ENCODE assay signal across 8 cellular contexts in genomic region chr12:55716582-55717396, GRCh38. TPM values are rescaled to one million over a fixed set of nuclear protein-coding genes. Genes with fewer than 3 reads are reported as not detected.
DNase-seq lines count a peak whose midpoint lies in the region; TF ChIP-seq lines count a peak whose summit lies in the region.

No MANE protein-coding gene starts in this region.

- H2AFZ ChIP-seq in neural cell (ENCODE audit: low read depth, low read length), result peak overlapping the region; percentile 96

- no peaks in the 10 kb centered on the region for H3K9me2 ChIP-seq in neural cell (ENCODE audit: insufficient read depth, low read length)

- H3K4me1 Mint-ChIP-seq in activated T-cell treated with anti-CD3 and anti-CD28 coated beads, Interleukin-2, amount 50 U/mL, for 24 hours (ENCODE audit: low read depth), result peaks cover 44% of the 10 kb centered on the region

- H3K27ac Mint-ChIP-seq in activated T-cell treated with anti-CD3 and anti-CD28 coated beads, Interleukin-2, amount 50 U/mL, for 24 hours, result peak overlapping the region; percentile 97

- peaks cover 56 to 63% of the 10 kb centered on the region in 2 donors for H3K4me1 ChIP-seq in duodenal mucosa (ENCODE audit: control insufficient read depth in 1 of 2, insufficient read depth in 2 of 2, low read length in 2 of 2)

- no peaks in the 10 kb centered on the region for H3K9me3 Mint-ChIP-seq in activated T-cell treated with anti-CD3 and anti-CD28 coated beads, Interleukin-2, amount 50 U/mL, for 24 hours

- H3K27me3 Mint-ChIP-seq in activated T-cell treated with anti-CD3 and anti-CD28 coated beads, Interleukin-2, amount 50 U/mL, for 24 hours, result no peaks in the 10 kb centered on the region

- no peak for DNase-seq in activated T-cell treated with anti-CD3 and anti-CD28 coated beads, Interleukin-2, amount 50 U/mL, for 24 hours
- DNase-seq in activated T-cell treated with anti-CD3 and anti-CD28 coated beads, Interleukin-2, amount 50 U/mL, for 48 hours, result no peak
- DNase-seq in NOMO-1 treated with DMSO at 0.1 percent for 48 hours (lab: John Stamatoyannopoulos, UW; ENCODE audit: unreplicated experiment), result peak; percentile 59
- no peak for DNase-seq in inferior parietal cortex (ENCODE audit: extremely low spot score)
- no peak for DNase-seq in GM19240 (ENCODE audit: insufficient read length, low spot score)
- no peak for DNase-seq in globus pallidus (ENCODE audit: low spot score)

- H3K36me3 Mint-ChIP-seq in activated T-cell treated with anti-CD3 and anti-CD28 coated beads, Interleukin-2, amount 50 U/mL, for 24 hours (ENCODE audit: low read depth), result peaks cover 43% of the 10 kb centered on the region

- peaks cover 7% of the 10 kb centered on the region for H3K79me2 ChIP-seq in neural cell (replicated peaks; ENCODE audit: insufficient read depth, low read length)

- H3F3A ChIP-seq in neural cell (ENCODE audit: insufficient read depth, low read length, poor library complexity, severe bottlenecking), result no peaks in the 10 kb centered on the region

- no peak for TF ChIP-seq RAD21 in neural cell (conservative IDR thresholded peaks at IDR 0.05)

- peak overlapping the region; percentile 86 to 96 for H3K9ac ChIP-seq in duodenal mucosa (ENCODE audit: low read depth in 1 of 2, low read length in 2 of 2)
- peak overlapping the region; percentile 83 for H3K9ac ChIP-seq in neural cell (ENCODE audit: low read length)

- H3K4me3 ChIP-seq in duodenal mucosa (ENCODE audit: low read depth in 1 of 2, low read length in 2 of 2), result peak overlapping the region; percentile 89 to 94
- H3K4me3 ChIP-seq in neural cell (ENCODE audit: low read length), result peak overlapping the region; percentile 80

- TF ChIP-seq EP300 in neural cell (conservative IDR thresholded peaks at IDR 0.05; ENCODE audit: poor library complexity, severe bottlenecking), result no peak

- H3K4me3 Mint-ChIP-seq in activated T-cell treated with anti-CD3 and anti-CD28 coated beads, Interleukin-2, amount 50 U/mL, for 24 hours, result peak overlapping the region; percentile 91

- no peak for TF ChIP-seq CTCF in neural cell (IDR thresholded peaks at IDR 0.05; ENCODE audit: poor library complexity, severe bottlenecking)

- H3K4me2 ChIP-seq in neural cell (ENCODE audit: low read length), result peak overlapping the region; percentile 65

- no peaks in the 10 kb centered on the region for H4K20me1 ChIP-seq in neural cell (ENCODE audit: insufficient read depth)

- H3K27me3 ChIP-seq in duodenal mucosa (ENCODE audit: control insufficient read depth in 1 of 2, insufficient read depth in 2 of 2, low read length in 2 of 2) (no peaks in the 10 kb centered on the region), neural cell (ENCODE audit: insufficient read depth, low read depth, low read length) (no peaks in the 10 kb centered on the region)

- H3K9me3 ChIP-seq in duodenal mucosa (ENCODE audit: control insufficient read depth in 1 of 2, low read length in 2 of 2) (no peaks in the 10 kb centered on the region), neural cell (ENCODE audit: low read length) (no peaks in the 10 kb centered on the region)

- H3K36me3 ChIP-seq in duodenal mucosa (ENCODE audit: control insufficient read depth in 1 of 2, insufficient read depth in 2 of 2, low read length in 2 of 2) (peaks cover 0 to 3% of the 10 kb centered on the region in 2 donors), neural cell (ENCODE audit: insufficient read depth, low read length) (no peaks in the 10 kb centered on the region)

- H3K27ac ChIP-seq in duodenal mucosa (ENCODE audit: low read depth, low read length) (peak overlapping the region; percentile 87), neural cell (ENCODE audit: low read length) (no peak overlapping the region)

TF ChIP-seq in neural cell, 6 proteins besides CTCF, POLR2A, EP300 and RAD21:
- TF ChIP-seq MXI1 (conservative IDR thresholded peaks at IDR 0.05; ENCODE audit: poor library complexity, severe bottlenecking) (no peak), SMC3 (conservative IDR thresholded peaks at IDR 0.05; ENCODE audit: poor library complexity) (no peak), POLR2AphosphoS5 (IDR thresholded peaks at IDR 0.05) (no peak)
- TF ChIP-seq, protein P1, sequence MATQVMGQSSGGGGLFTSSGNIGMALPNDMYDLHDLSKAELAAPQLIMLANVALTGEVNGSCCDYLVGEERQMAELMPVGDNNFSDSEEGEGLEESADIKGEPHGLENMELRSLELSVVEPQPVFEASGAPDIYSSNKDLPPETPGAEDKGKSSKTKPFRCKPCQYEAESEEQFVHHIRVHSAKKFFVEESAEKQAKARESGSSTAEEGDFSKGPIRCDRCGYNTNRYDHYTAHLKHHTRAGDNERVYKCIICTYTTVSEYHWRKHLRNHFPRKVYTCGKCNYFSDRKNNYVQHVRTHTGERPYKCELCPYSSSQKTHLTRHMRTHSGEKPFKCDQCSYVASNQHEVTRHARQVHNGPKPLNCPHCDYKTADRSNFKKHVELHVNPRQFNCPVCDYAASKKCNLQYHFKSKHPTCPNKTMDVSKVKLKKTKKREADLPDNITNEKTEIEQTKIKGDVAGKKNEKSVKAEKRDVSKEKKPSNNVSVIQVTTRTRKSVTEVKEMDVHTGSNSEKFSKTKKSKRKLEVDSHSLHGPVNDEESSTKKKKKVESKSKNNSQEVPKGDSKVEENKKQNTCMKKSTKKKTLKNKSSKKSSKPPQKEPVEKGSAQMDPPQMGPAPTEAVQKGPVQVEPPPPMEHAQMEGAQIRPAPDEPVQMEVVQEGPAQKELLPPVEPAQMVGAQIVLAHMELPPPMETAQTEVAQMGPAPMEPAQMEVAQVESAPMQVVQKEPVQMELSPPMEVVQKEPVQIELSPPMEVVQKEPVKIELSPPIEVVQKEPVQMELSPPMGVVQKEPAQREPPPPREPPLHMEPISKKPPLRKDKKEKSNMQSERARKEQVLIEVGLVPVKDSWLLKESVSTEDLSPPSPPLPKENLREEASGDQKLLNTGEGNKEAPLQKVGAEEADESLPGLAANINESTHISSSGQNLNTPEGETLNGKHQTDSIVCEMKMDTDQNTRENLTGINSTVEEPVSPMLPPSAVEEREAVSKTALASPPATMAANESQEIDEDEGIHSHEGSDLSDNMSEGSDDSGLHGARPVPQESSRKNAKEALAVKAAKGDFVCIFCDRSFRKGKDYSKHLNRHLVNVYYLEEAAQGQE (IDR thresholded peaks at IDR 0.05; ENCODE audit: borderline replicate concordance), result no peak

RNA-seq across cellular contexts. Expression of gene BLOC1S1, which starts 0.9 kb away (rescaled TPM):
- 217 and 261 TPM in 2 replicates for polyA plus RNA-seq in neural cell
- polyA minus RNA-seq in neural cell, result 24.8 and 35.9 TPM in 2 replicates

RNA-seq across cellular contexts. Expression of gene RDH5, which starts 3.4 kb away (rescaled TPM):
- 3.4 and 6.6 TPM in 2 replicates for polyA plus RNA-seq in neural cell
- 2.0 and 2.7 TPM in 2 replicates for polyA minus RNA-seq in neural cell

RNA-seq across cellular contexts. Expression of gene ITGA7, which starts 9.1 kb away (rescaled TPM):
- polyA plus RNA-seq in neural cell, result 13.5 and 17.1 TPM in 2 replicates
- 6.5 and 6.6 TPM in 2 replicates for polyA minus RNA-seq in neural cell

RNA-seq across cellular contexts. Expression of gene CD63, which starts 12.0 kb away (rescaled TPM):
- polyA plus RNA-seq in neural cell, result 217 and 246 TPM in 2 replicates
- polyA minus RNA-seq in neural cell, result 108 and 122 TPM in 2 replicates

RNA-seq across cellular contexts. Expression of gene GDF11, which starts 26.1 kb away (rescaled TPM):
- polyA plus RNA-seq in neural cell, result 14.7 and 16.0 TPM in 2 replicates
- 27.0 and 31.7 TPM in 2 replicates for polyA minus RNA-seq in neural cell
